8 cellular contexts compared by ENCODE assay signal in the genomic region with DNA sequence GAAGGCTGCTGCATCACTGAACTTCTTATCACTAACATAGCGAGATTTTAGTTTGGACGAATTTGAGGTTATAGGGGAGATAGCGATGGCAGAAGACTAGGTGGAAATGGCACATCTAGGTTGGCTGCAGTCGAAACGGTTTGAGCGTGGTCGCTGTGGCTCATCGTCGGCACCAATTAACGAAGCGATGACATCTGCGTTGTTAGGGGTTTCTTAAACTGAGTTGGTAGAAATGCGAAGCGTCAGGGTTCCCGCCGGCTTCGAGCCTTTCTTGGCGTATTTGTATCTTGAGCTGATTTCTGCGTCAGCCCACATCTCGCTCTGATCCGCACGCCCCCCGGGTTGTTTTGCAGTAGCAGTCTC. TPM values are rescaled to one million over a fixed set of nuclear protein-coding genes. Genes with fewer than 3 reads are reported as not detected.
DNase-seq lines count a peak whose midpoint lies in the region; ATAC-seq and TF ChIP-seq lines count a peak whose summit lies in the region.

No MANE protein-coding gene starts in this region.

- peak overlapping the region; percentile 98 for H4K5ac ChIP-seq in IMR-90 (ENCODE audit: low read depth, low read length)

- intact Hi-C loops in IMR-90 (cut with micrococcal nuclease): loop anchor here (5.0 kb wide), 1 partner anchor 91 kb away; a partner anchor contains a TSS

- H4K8ac ChIP-seq in IMR-90 (ENCODE audit: low read depth in 2 of 2, low read length in 2 of 2): peak overlapping the region; percentile 96 to 99

- H3K79me1 ChIP-seq in IMR-90 (ENCODE audit: low read depth in 1 of 2, low read length in 2 of 2): peaks cover 0 to 32% of the 10 kb centered on the region in 2 experiments; a peak in 2 of 4 replicates

- H4K20me1 ChIP-seq in DOHH2 (ENCODE audit: control insufficient read depth, insufficient read depth, low read depth, low read length) (peaks cover 11% of the 10 kb centered on the region; the same call in 1 of the 2 replicates), IMR-90 (ENCODE audit: insufficient read depth, low read length) (peaks cover 19% of the 10 kb centered on the region; the same call in 1 of the 2 replicates)

- H3K4me3 ChIP-seq in DOHH2 (ENCODE audit: low read length) (peak overlapping the region; percentile 96), IMR-90 (ENCODE audit: insufficient read depth, low read depth, low read length) (peak overlapping the region; percentile 60), mucosa of rectum (ENCODE audit: low read length in 2 of 2) (peak overlapping the region; percentile 100)

- no peak for TF ChIP-seq POLR2A in IMR-90 (IDR thresholded peaks at IDR 0.05; ENCODE audit: low read depth, low read length)

- peak overlapping the region; percentile 98 for H2AK9ac ChIP-seq in IMR-90 (replicated peaks; ENCODE audit: low read depth, low read length, poor library complexity)

- CTCF ChIA-PET in IMR-90 (lab: Yijun Ruan, JAX): interaction anchor here (1.0 kb wide), 1 partner anchor 18 kb away, joined by 3 read pairs; no protein-coding TSS in a partner anchor

- peak overlapping the region; percentile 99 for H4K91ac ChIP-seq in IMR-90 (ENCODE audit: insufficient read depth, low read depth, low read length)

- peak overlapping the region; percentile 100 for H3K56ac ChIP-seq in IMR-90 (ENCODE audit: extremely low read depth, insufficient read depth, low read length)

- H3K9me2 ChIP-seq in DOHH2 (replicated peaks; ENCODE audit: control insufficient read depth, low read length): no peaks in the 10 kb centered on the region

- DNase-seq in IMR-90: peak; percentile 56
- peak; percentile 47 for DNase-seq in activated CD4-positive, CD25-positive, alpha-beta regulatory T cell treated with anti-CD3 and anti-CD28 coated beads, Interleukin-2, amount 50 U/mL, for 72 hours
- DNase-seq in ecto neural progenitor cell (ENCODE audit: low spot score): peak; percentile 72
- peak; percentile 7 to 12 for DNase-seq in stimulated activated CD8-positive, alpha-beta memory T cell treated with anti-CD3 and anti-CD28 coated beads, Interleukin-4, amount 100 ng/mL, for 4 hours (ENCODE audit: low read depth in 2 of 2, low spot score in 1 of 2)
- DNase-seq in SK-N-DZ (ENCODE audit: low spot score): no peak

- H3K14ac ChIP-seq in IMR-90 (replicated peaks; ENCODE audit: low read depth, low read length): peak overlapping the region; percentile 99

- peak; percentile 12 for ATAC-seq in GM21526 (IDR thresholded peaks at IDR 0.05; ENCODE audit: low FRiP score, unreplicated experiment)
- ATAC-seq in IMR-90 (ENCODE audit: low read depth): peak; percentile 15

- TSS peak; percentile 80 for BruUV-seq in IMR-90 (replicated peaks; lab: Mats Ljungman, UMichigan)

- H3K9me1 ChIP-seq in IMR-90 (ENCODE audit: insufficient read depth, low read length): no peaks in the 10 kb centered on the region; the same call in 1 of the 2 replicates

- peak overlapping the region; percentile 95 for H2BK5ac ChIP-seq in IMR-90 (ENCODE audit: low read depth, low read length, poor library complexity, severe bottlenecking)

- no peak for TF ChIP-seq CTCF in DOHH2 (IDR thresholded peaks at IDR 0.05; ENCODE audit: low read depth, low read length, poor library complexity, severe bottlenecking)
- no peak for TF ChIP-seq CTCF in IMR-90 (conservative IDR thresholded peaks at IDR 0.05; ENCODE audit: low read depth, low read length)

- H2BK15ac ChIP-seq in IMR-90 (ENCODE audit: low read depth, low read length): peak overlapping the region; percentile 84; the same call in 1 of the 3 replicates

- H2AK5ac ChIP-seq in IMR-90 (ENCODE audit: low read depth, low read length): peak overlapping the region; percentile 99

- no peaks in the 10 kb centered on the region for H3K27me3 ChIP-seq in DOHH2 (ENCODE audit: control insufficient read depth, low read length)
- no peaks in the 10 kb centered on the region for H3K27me3 ChIP-seq in IMR-90 (ENCODE audit: control insufficient read depth, insufficient read depth, low read length)
- H3K27me3 ChIP-seq in mucosa of rectum (ENCODE audit: control insufficient read depth in 2 of 2, insufficient read depth in 2 of 2, low read length in 2 of 2): no peaks in the 10 kb centered on the region

- H2AFZ ChIP-seq in IMR-90 (replicated peaks; ENCODE audit: low read length, poor library complexity): peak overlapping the region; percentile 89

- 0% methylated on average over 17 of the region's 23 CpGs; no CpG with 5 or more reads in 1 of the 2 experiments for WGBS in IMR-90 (ENCODE audit: extremely low coverage in 2 of 2, insufficient read length in 1 of 2), 2 experiments

- H3K18ac ChIP-seq in IMR-90 (ENCODE audit: low read depth, low read length): peak overlapping the region; percentile 96

- H3K4ac ChIP-seq in IMR-90 (ENCODE audit: low read depth, low read length): peak overlapping the region; percentile 98

- H3K9ac ChIP-seq in IMR-90 (ENCODE audit: low read depth, low read length): peak overlapping the region; percentile 99
- peak overlapping the region; percentile 89 to 94 for H3K9ac ChIP-seq in mucosa of rectum (ENCODE audit: low read depth in 1 of 2, low read length in 2 of 2)

- no peaks in the 10 kb centered on the region for H3F3A ChIP-seq in DOHH2 (ENCODE audit: control insufficient read depth, insufficient read depth)

- H3K4me1 ChIP-seq in DOHH2 (ENCODE audit: control insufficient read depth, low read length) (peaks cover 46% of the 10 kb centered on the region), IMR-90 (ENCODE audit: control insufficient read depth, insufficient read depth, low read length) (no peaks in the 10 kb centered on the region), mucosa of rectum (ENCODE audit: control insufficient read depth in 2 of 2, insufficient read depth in 2 of 2, low read length in 2 of 2) (peaks cover 13 to 18% of the 10 kb centered on the region in 2 donors)

- peaks cover 75% of the 10 kb centered on the region for H3K79me2 ChIP-seq in DOHH2 (ENCODE audit: control insufficient read depth, low read length)

- H3K27ac ChIP-seq in DOHH2 (ENCODE audit: low read depth, low read length) (peak overlapping the region; percentile 66), IMR-90 (ENCODE audit: insufficient read depth, low read length) (peak overlapping the region; percentile 98), mucosa of rectum (ENCODE audit: low read depth in 2 of 2, low read length in 2 of 2) (peak overlapping the region; percentile 91 to 92)

- peak overlapping the region; percentile 66; the same call in 1 of the 2 replicates for H2BK20ac ChIP-seq in IMR-90 (ENCODE audit: low read depth, low read length)

- no peak for TF ChIP-seq RAD21 in IMR-90 (IDR thresholded peaks at IDR 0.05; ENCODE audit: low read length)

- H3K9me3 ChIP-seq in DOHH2 (ENCODE audit: control insufficient read depth, insufficient read depth, low read length) (no peaks in the 10 kb centered on the region), IMR-90 (ENCODE audit: control insufficient read depth, insufficient read depth, low read length) (no peaks in the 10 kb centered on the region), mucosa of rectum (ENCODE audit: control insufficient read depth in 2 of 2, low read length in 2 of 2) (no peaks in the 10 kb centered on the region)

- H3K36me3 ChIP-seq in DOHH2 (ENCODE audit: control insufficient read depth, low read length): peaks cover 22% of the 10 kb centered on the region
- H3K36me3 ChIP-seq in IMR-90 (ENCODE audit: control insufficient read depth, insufficient read depth, low read length): no peaks in the 10 kb centered on the region
- H3K36me3 ChIP-seq in mucosa of rectum (ENCODE audit: control insufficient read depth in 2 of 2, insufficient read depth in 2 of 2, low read length in 2 of 2): no peaks in the 10 kb centered on the region

- peak overlapping the region; percentile 100 for H3K23ac ChIP-seq in IMR-90 (ENCODE audit: low read depth, low read length)

- H3K4me2 ChIP-seq in DOHH2 (ENCODE audit: low read length) (peak overlapping the region; percentile 92), IMR-90 (ENCODE audit: low read depth, low read length) (peak overlapping the region; percentile 98)

- in situ Hi-C loops in IMR-90 (cut with MboI; ENCODE audit: low sequenced_read_pairs): no loop called here

- POLR2A ChIA-PET in IMR-90 (lab: Charles Lee; ENCODE audit: unreplicated experiment): interaction anchor here (0.5 to 1.6 kb wide), 5 partner anchors 15 to 105 kb away, joined by 3 to 6 read pairs (median 4); no protein-coding TSS in a partner anchor

- dilution Hi-C loops in IMR-90 (cut with HindIII; ENCODE audit: low sequenced_read_pairs, unreplicated experiment): no loop called here

- peak overlapping the region; percentile 87 for H2BK120ac ChIP-seq in IMR-90 (ENCODE audit: low read depth, low read length)

TF ChIP-seq in IMR-90, 13 proteins besides CTCF, POLR2A, EP300 and RAD21 (continues in another document):
- TF ChIP-seq FOS (IDR thresholded peaks at IDR 0.05; ENCODE audit: low read depth, low read length) (no peak), NFE2L2 (IDR thresholded peaks at IDR 0.05; ENCODE audit: low read depth, low read length) (no peak), RFX5 (IDR thresholded peaks at IDR 0.05; ENCODE audit: low read depth, low read length) (no peak), MAFK (IDR thresholded peaks at IDR 0.05; ENCODE audit: low read depth, low read length) (no peak), RCOR1 (IDR thresholded peaks at IDR 0.05; ENCODE audit: insufficient replicate concordance, low read length) (no peak)
- TF ChIP-seq, protein P1, sequence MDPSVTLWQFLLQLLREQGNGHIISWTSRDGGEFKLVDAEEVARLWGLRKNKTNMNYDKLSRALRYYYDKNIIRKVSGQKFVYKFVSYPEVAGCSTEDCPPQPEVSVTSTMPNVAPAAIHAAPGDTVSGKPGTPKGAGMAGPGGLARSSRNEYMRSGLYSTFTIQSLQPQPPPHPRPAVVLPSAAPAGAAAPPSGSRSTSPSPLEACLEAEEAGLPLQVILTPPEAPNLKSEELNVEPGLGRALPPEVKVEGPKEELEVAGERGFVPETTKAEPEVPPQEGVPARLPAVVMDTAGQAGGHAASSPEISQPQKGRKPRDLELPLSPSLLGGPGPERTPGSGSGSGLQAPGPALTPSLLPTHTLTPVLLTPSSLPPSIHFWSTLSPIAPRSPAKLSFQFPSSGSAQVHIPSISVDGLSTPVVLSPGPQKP (IDR thresholded peaks at IDR 0.05; ENCODE audit: borderline replicate concordance, low read depth, low read length): no peak

RNA-seq across cellular contexts. Expression of a gene that starts 0.3 kb away (rescaled TPM):
- total RNA-seq in IMR-90 (2012; rRNA removed): 2.2 and 4.4 TPM in 2 replicates
- polyA plus RNA-seq in IMR-90 (2012; rRNA removed): 2.3 and 2.4 TPM in 2 replicates
- 0.44 and 1.5 TPM in 2 replicates for polyA plus RNA-seq in IMR-90 (2012; cell fraction: cytosol; rRNA removed)
- polyA plus RNA-seq in IMR-90 (2012; cell fraction: nucleus; rRNA removed; ENCODE audit: low replicate concordance): 0.14 and 1.4 TPM in 2 replicates
- polyA plus RNA-seq in SK-N-DZ (2014; cell fraction: cytosol; rRNA removed): 17.1 and 18.7 TPM in 2 replicates
- polyA plus RNA-seq in SK-N-DZ (2014; cell fraction: nucleus; rRNA removed): 8.0 and 8.3 TPM in 2 replicates

RNA-seq across cellular contexts. Expression of a gene that starts 0.8 kb away (rescaled TPM):
- 35.1 and 50.0 TPM in 2 replicates for total RNA-seq in IMR-90 (2012; rRNA removed)
- 19.8 and 24.6 TPM in 2 replicates for polyA plus RNA-seq in IMR-90 (2012; rRNA removed)
- 7.1 and 7.8 TPM in 2 replicates for polyA plus RNA-seq in IMR-90 (2012; cell fraction: cytosol; rRNA removed)
- 5.2 and 11.0 TPM in 2 replicates for polyA plus RNA-seq in IMR-90 (2012; cell fraction: nucleus; rRNA removed; ENCODE audit: low replicate concordance)
- polyA plus RNA-seq in SK-N-DZ (2014; cell fraction: cytosol; rRNA removed): 74.8 and 83.2 TPM in 2 replicates
- 27.1 and 37.2 TPM in 2 replicates for polyA plus RNA-seq in SK-N-DZ (2014; cell fraction: nucleus; rRNA removed)
